In the genomic region with DNA sequence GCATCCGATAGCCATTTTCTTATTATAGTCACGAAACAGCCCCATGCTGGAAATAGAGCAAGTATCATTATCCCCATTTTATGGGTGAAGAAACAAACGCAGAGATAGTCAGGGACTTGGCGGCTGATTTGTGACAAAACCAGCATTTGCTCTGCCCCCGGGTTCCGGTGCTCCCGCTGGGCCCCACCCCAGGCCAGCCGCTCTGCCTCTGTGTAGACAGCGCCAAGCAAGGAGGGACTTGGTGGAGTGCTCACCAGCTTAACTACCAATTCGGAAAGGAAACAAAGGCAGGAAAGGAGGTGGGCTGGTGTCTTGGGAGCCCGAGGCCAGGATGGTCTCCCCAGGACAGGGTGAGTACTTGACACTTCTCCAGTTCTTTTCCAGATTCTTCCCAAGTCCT, we compare ENCODE assay signal across 16 cellular contexts. TPM values are rescaled to one million over a fixed set of nuclear protein-coding genes. Genes with fewer than 3 reads are reported as not detected.
DNase-seq lines count a peak whose midpoint lies in the region; ATAC-seq and TF ChIP-seq lines count a peak whose summit lies in the region.
"Had no signal": no experiment of that assay in that cellular context is flagged by ENCODE, and none has a peak within 500 bp of the region (broad histone marks: within the 10 kb centered on the region; RNA-seq: fewer than 3 reads in every experiment).

No MANE protein-coding gene starts in this region.

- H3K4me1 Mint-ChIP-seq in activated T-cell treated with anti-CD3 and anti-CD28 coated beads, Interleukin-2, amount 50 U/mL, for 24 hours (ENCODE audit: low read depth) = no peaks in the 10 kb centered on the region
- H3K4me1 Mint-ChIP-seq: GM23338 had no signal

- TF ChIP-seq POLR2A in gastrocnemius medialis (IDR thresholded peaks at IDR 0.05) = no peak

- H3K9me3 ChIP-seq in gastrocnemius medialis = no peaks in the 10 kb centered on the region

- H3K9me3 Mint-ChIP-seq in activated T-cell treated with anti-CD3 and anti-CD28 coated beads, Interleukin-2, amount 50 U/mL, for 24 hours = no peaks in the 10 kb centered on the region
- H3K9me3 Mint-ChIP-seq: CD4-positive, alpha-beta T cell; GM23338; H9 had no signal

- ATAC-seq in Right ventricle myocardium superior (ENCODE audit: poor library complexity) (peak; percentile 38), left ventricle myocardium superior (peak; percentile 46), gastrocnemius medialis (no peak)
- ATAC-seq: GM12878, GM23338, HepG2 had no signal

- intact Hi-C loops in Right ventricle myocardium superior (cut with DNase I) (no loop called here), left ventricle myocardium superior (cut with micrococcal nuclease) (no loop called here), gastrocnemius medialis (cut with DNase I; ENCODE audit: low total_unique reads) (no loop called here)

- H3K27ac Mint-ChIP-seq in activated T-cell treated with anti-CD3 and anti-CD28 coated beads, Interleukin-2, amount 50 U/mL, for 24 hours = no peak overlapping the region
- H3K27ac Mint-ChIP-seq: CD4-positive, alpha-beta T cell; GM23338; H9 had no signal

- no peak for TF ChIP-seq CTCF in gastrocnemius medialis (IDR thresholded peaks at IDR 0.05 in 4 of 5, conservative IDR thresholded peaks at IDR 0.05 in 1 of 5)

- peaks cover 51 to 76% of the 10 kb centered on the region in 2 donors for H3K4me1 ChIP-seq in gastrocnemius medialis

- in situ Hi-C loops in gastrocnemius medialis (cut with MboI; ENCODE audit: low sequenced_read_pairs in 4 of 4) = no loop called here

- H3K36me3 ChIP-seq in H7 (replicated peaks; ENCODE audit: control insufficient read depth, insufficient read depth, low read length) (no peaks in the 10 kb centered on the region), gastrocnemius medialis (peaks cover 0 to 4% of the 10 kb centered on the region in 2 donors)

- H3K27ac ChIP-seq in gastrocnemius medialis = peak overlapping the region; percentile 89 to 99 (median 98)

- DNase-seq in H7 (peak; percentile 39), Right ventricle myocardium superior (no peak), left ventricle myocardium superior (peak; percentile 55), gastrocnemius medialis (no peak), DMS 273 (lab: John Stamatoyannopoulos, UW; ENCODE audit: unreplicated experiment) (no peak)
- DNase-seq in activated T-cell treated with anti-CD3 and anti-CD28 coated beads, Interleukin-2, amount 50 U/mL, for 24 hours = no peak
- no peak for DNase-seq in activated CD4-positive, CD25-positive, alpha-beta regulatory T cell (lab: John Stamatoyannopoulos, UW)
- DNase-seq: ACHN; C1 segment of cervical spinal cord; Calu3; CD4-positive, alpha-beta T cell; H9 had no signal

- H3K36me3 Mint-ChIP-seq in activated T-cell treated with anti-CD3 and anti-CD28 coated beads, Interleukin-2, amount 50 U/mL, for 24 hours (ENCODE audit: low read depth) = no peaks in the 10 kb centered on the region

- H3K4me3 ChIP-seq in H7 (ENCODE audit: insufficient read depth, low read depth, low read length) (no peak overlapping the region), gastrocnemius medialis (peak overlapping the region; percentile 26 to 38 (median 34))
- H3K4me3 ChIP-seq: GM12878, GM23338 had no signal

- no peaks in the 10 kb centered on the region for H3K27me3 ChIP-seq in H7 (ENCODE audit: control insufficient read depth, insufficient read depth, low read length)
- no peaks in the 10 kb centered on the region for H3K27me3 ChIP-seq in gastrocnemius medialis

- H3K27me3 Mint-ChIP-seq in activated T-cell treated with anti-CD3 and anti-CD28 coated beads, Interleukin-2, amount 50 U/mL, for 24 hours = peaks cover 13% of the 10 kb centered on the region

- H3K4me3 Mint-ChIP-seq in activated T-cell treated with anti-CD3 and anti-CD28 coated beads, Interleukin-2, amount 50 U/mL, for 24 hours = no peak overlapping the region
- H3K4me3 Mint-ChIP-seq: CD4-positive, alpha-beta T cell; GM23338; H9 had no signal

RNA-seq across cellular contexts. Expression of a gene that starts 10.0 kb away (rescaled TPM):
- 0.07 TPM in 1 of 2 replicates, not detected in the other for total RNA-seq in H7 (2014; rRNA removed; shearing (Covaris generic))
- total RNA-seq in Right ventricle myocardium superior = 350 TPM
- 426 TPM for total RNA-seq in left ventricle myocardium superior
- 100 to 1,000 TPM; 184 to 519 (median 364) TPM for total RNA-seq in gastrocnemius medialis
- total RNA-seq: A172; Calu3; CD4-positive, alpha-beta T cell; GM12878; GM23338; H9; HepG2 had no signal

RNA-seq across cellular contexts. Expression of a gene that starts 40.9 kb away (rescaled TPM):
- 34.7 and 45.0 TPM in 2 replicates for total RNA-seq in H7 (2014; rRNA removed; shearing (Covaris generic))
- total RNA-seq in Right ventricle myocardium superior (4.0 TPM), left ventricle myocardium superior (4.7 TPM), gastrocnemius medialis (1 to 10 TPM; 3.2 to 5.0 (median 4.1) TPM)

Comparison
In these comparisons a context has a peak if more than half of its experiments do, and no peak if none do; other contexts are left out.
1. DNase-seq: peak in H7 (single experiment) and left ventricle myocardium superior (single experiment); none in Right ventricle myocardium superior (single experiment), gastrocnemius medialis (0 of 2), activated T-cell treated with anti-CD3 and anti-CD28 coated beads, Interleukin-2, amount 50 U/mL, for 24 hours (single experiment), activated CD4-positive, CD25-positive, alpha-beta regulatory T cell (0 of 4) and DMS 273 (single experiment).
2. ATAC-seq: peak in Right ventricle myocardium superior (single experiment) and left ventricle myocardium superior (single experiment); none in gastrocnemius medialis (0 of 2).
3. RNA of a gene that starts 10.0 kb away (total RNA-seq): 184 to 519 TPM in gastrocnemius medialis, 426 TPM in left ventricle myocardium superior (single experiment) and 350 TPM in Right ventricle myocardium superior (single experiment); 0.07 TPM in H7; every median in the first group is over 100 times any median in the second.